Comparison of ENCODE assay signal across 1 cellular context in genomic region chr10:84237199-84238051, GRCh38.
TF ChIP-seq lines count a peak whose summit lies in the region.

No MANE protein-coding gene starts in this region.

TF ChIP-seq in K562, 482 proteins besides CTCF, POLR2A, EP300 and RAD21 (continues in another document):
- TF ChIP-seq, protein P1, sequence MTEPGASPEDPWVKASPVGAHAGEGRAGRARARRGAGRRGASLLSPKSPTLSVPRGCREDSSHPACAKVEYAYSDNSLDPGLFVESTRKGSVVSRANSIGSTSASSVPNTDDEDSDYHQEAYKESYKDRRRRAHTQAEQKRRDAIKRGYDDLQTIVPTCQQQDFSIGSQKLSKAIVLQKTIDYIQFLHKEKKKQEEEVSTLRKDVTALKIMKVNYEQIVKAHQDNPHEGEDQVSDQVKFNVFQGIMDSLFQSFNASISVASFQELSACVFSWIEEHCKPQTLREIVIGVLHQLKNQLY (CRISPR knock-in tag; conservative IDR thresholded peaks at IDR 0.05) = no peak
- TF ChIP-seq SIRT6 (IDR thresholded peaks at IDR 0.05; ENCODE audit: low read depth, low read length) (no peak), ZNF766 (CRISPR knock-in tag; conservative IDR thresholded peaks at IDR 0.05) (no peak), IFI16 (CRISPR knock-in tag; IDR thresholded peaks at IDR 0.05) (no peak), NFRKB (IDR thresholded peaks at IDR 0.05; ENCODE audit: low read depth) (no peak), CREM (IDR thresholded peaks at IDR 0.05; ENCODE audit: low read depth) (no peak), ARID2 (IDR thresholded peaks at IDR 0.05) (no peak), CREBBP (IDR thresholded peaks at IDR 0.05; ENCODE audit: low read depth, low read length) (no peak), BRF1 (IDR thresholded peaks at IDR 0.05; ENCODE audit: borderline replicate concordance, extremely low read depth, insufficient read length) (no peak), U2AF2 (optimal IDR thresholded peaks at IDR 0.05; ENCODE audit: low read depth, low read length) (no peak), HNRNPLL (IDR thresholded peaks at IDR 0.05; ENCODE audit: low read depth, low read length, poor library complexity, severe bottlenecking) (peak; percentile 73), E4F1 (CRISPR knock-in tag; IDR thresholded peaks at IDR 0.05; ENCODE audit: borderline replicate concordance) (no peak), HBP1 (CRISPR knock-in tag; IDR thresholded peaks at IDR 0.05) (no peak), KAT2B (IDR thresholded peaks at IDR 0.05; ENCODE audit: low read depth, low read length) (no peak), HDAC6 (IDR thresholded peaks at IDR 0.05; ENCODE audit: low read depth, low read length) (no peak)
- TF ChIP-seq, protein P2, sequence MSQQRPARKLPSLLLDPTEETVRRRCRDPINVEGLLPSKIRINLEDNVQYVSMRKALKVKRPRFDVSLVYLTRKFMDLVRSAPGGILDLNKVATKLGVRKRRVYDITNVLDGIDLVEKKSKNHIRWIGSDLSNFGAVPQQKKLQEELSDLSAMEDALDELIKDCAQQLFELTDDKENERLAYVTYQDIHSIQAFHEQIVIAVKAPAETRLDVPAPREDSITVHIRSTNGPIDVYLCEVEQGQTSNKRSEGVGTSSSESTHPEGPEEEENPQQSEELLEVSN (IDR thresholded peaks at IDR 0.05; ENCODE audit: borderline replicate concordance in 1 of 2, extremely low read depth in 1 of 2, insufficient read depth in 1 of 2, insufficient read length in 1 of 2, low read depth in 1 of 2, low read length in 1 of 2, poor library complexity in 1 of 2, severe bottlenecking in 1 of 2) = peak; percentile 76 to 97
- TF ChIP-seq, protein P3, sequence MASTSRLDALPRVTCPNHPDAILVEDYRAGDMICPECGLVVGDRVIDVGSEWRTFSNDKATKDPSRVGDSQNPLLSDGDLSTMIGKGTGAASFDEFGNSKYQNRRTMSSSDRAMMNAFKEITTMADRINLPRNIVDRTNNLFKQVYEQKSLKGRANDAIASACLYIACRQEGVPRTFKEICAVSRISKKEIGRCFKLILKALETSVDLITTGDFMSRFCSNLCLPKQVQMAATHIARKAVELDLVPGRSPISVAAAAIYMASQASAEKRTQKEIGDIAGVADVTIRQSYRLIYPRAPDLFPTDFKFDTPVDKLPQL (IDR thresholded peaks at IDR 0.05; ENCODE audit: extremely low read depth, insufficient read length) = no peak
- TF ChIP-seq, protein P4, sequence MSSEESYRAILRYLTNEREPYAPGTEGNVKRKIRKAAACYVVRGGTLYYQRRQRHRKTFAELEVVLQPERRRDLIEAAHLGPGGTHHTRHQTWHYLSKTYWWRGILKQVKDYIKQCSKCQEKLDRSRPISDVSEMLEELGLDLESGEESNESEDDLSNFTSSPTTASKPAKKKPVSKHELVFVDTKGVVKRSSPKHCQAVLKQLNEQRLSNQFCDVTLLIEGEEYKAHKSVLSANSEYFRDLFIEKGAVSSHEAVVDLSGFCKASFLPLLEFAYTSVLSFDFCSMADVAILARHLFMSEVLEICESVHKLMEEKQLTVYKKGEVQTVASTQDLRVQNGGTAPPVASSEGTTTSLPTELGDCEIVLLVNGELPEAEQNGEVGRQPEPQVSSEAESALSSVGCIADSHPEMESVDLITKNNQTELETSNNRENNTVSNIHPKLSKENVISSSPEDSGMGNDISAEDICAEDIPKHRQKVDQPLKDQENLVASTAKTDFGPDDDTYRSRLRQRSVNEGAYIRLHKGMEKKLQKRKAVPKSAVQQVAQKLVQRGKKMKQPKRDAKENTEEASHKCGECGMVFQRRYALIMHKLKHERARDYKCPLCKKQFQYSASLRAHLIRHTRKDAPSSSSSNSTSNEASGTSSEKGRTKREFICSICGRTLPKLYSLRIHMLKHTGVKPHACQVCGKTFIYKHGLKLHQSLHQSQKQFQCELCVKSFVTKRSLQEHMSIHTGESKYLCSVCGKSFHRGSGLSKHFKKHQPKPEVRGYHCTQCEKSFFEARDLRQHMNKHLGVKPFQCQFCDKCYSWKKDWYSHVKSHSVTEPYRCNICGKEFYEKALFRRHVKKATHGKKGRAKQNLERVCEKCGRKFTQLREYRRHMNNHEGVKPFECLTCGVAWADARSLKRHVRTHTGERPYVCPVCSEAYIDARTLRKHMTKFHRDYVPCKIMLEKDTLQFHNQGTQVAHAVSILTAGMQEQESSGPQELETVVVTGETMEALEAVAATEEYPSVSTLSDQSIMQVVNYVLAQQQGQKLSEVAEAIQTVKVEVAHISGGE (CRISPR knock-in tag; IDR thresholded peaks at IDR 0.05) = no peak
- TF ChIP-seq, protein P5, sequence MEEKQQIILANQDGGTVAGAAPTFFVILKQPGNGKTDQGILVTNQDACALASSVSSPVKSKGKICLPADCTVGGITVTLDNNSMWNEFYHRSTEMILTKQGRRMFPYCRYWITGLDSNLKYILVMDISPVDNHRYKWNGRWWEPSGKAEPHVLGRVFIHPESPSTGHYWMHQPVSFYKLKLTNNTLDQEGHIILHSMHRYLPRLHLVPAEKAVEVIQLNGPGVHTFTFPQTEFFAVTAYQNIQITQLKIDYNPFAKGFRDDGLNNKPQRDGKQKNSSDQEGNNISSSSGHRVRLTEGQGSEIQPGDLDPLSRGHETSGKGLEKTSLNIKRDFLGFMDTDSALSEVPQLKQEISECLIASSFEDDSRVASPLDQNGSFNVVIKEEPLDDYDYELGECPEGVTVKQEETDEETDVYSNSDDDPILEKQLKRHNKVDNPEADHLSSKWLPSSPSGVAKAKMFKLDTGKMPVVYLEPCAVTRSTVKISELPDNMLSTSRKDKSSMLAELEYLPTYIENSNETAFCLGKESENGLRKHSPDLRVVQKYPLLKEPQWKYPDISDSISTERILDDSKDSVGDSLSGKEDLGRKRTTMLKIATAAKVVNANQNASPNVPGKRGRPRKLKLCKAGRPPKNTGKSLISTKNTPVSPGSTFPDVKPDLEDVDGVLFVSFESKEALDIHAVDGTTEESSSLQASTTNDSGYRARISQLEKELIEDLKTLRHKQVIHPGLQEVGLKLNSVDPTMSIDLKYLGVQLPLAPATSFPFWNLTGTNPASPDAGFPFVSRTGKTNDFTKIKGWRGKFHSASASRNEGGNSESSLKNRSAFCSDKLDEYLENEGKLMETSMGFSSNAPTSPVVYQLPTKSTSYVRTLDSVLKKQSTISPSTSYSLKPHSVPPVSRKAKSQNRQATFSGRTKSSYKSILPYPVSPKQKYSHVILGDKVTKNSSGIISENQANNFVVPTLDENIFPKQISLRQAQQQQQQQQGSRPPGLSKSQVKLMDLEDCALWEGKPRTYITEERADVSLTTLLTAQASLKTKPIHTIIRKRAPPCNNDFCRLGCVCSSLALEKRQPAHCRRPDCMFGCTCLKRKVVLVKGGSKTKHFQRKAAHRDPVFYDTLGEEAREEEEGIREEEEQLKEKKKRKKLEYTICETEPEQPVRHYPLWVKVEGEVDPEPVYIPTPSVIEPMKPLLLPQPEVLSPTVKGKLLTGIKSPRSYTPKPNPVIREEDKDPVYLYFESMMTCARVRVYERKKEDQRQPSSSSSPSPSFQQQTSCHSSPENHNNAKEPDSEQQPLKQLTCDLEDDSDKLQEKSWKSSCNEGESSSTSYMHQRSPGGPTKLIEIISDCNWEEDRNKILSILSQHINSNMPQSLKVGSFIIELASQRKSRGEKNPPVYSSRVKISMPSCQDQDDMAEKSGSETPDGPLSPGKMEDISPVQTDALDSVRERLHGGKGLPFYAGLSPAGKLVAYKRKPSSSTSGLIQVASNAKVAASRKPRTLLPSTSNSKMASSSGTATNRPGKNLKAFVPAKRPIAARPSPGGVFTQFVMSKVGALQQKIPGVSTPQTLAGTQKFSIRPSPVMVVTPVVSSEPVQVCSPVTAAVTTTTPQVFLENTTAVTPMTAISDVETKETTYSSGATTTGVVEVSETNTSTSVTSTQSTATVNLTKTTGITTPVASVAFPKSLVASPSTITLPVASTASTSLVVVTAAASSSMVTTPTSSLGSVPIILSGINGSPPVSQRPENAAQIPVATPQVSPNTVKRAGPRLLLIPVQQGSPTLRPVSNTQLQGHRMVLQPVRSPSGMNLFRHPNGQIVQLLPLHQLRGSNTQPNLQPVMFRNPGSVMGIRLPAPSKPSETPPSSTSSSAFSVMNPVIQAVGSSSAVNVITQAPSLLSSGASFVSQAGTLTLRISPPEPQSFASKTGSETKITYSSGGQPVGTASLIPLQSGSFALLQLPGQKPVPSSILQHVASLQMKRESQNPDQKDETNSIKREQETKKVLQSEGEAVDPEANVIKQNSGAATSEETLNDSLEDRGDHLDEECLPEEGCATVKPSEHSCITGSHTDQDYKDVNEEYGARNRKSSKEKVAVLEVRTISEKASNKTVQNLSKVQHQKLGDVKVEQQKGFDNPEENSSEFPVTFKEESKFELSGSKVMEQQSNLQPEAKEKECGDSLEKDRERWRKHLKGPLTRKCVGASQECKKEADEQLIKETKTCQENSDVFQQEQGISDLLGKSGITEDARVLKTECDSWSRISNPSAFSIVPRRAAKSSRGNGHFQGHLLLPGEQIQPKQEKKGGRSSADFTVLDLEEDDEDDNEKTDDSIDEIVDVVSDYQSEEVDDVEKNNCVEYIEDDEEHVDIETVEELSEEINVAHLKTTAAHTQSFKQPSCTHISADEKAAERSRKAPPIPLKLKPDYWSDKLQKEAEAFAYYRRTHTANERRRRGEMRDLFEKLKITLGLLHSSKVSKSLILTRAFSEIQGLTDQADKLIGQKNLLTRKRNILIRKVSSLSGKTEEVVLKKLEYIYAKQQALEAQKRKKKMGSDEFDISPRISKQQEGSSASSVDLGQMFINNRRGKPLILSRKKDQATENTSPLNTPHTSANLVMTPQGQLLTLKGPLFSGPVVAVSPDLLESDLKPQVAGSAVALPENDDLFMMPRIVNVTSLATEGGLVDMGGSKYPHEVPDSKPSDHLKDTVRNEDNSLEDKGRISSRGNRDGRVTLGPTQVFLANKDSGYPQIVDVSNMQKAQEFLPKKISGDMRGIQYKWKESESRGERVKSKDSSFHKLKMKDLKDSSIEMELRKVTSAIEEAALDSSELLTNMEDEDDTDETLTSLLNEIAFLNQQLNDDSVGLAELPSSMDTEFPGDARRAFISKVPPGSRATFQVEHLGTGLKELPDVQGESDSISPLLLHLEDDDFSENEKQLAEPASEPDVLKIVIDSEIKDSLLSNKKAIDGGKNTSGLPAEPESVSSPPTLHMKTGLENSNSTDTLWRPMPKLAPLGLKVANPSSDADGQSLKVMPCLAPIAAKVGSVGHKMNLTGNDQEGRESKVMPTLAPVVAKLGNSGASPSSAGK (IDR thresholded peaks at IDR 0.05) = peak; percentile 70
- TF ChIP-seq, protein P6, sequence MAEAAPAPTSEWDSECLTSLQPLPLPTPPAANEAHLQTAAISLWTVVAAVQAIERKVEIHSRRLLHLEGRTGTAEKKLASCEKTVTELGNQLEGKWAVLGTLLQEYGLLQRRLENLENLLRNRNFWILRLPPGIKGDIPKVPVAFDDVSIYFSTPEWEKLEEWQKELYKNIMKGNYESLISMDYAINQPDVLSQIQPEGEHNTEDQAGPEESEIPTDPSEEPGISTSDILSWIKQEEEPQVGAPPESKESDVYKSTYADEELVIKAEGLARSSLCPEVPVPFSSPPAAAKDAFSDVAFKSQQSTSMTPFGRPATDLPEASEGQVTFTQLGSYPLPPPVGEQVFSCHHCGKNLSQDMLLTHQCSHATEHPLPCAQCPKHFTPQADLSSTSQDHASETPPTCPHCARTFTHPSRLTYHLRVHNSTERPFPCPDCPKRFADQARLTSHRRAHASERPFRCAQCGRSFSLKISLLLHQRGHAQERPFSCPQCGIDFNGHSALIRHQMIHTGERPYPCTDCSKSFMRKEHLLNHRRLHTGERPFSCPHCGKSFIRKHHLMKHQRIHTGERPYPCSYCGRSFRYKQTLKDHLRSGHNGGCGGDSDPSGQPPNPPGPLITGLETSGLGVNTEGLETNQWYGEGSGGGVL (CRISPR knock-in tag; IDR thresholded peaks at IDR 0.05) = no peak
- TF ChIP-seq, protein P7, sequence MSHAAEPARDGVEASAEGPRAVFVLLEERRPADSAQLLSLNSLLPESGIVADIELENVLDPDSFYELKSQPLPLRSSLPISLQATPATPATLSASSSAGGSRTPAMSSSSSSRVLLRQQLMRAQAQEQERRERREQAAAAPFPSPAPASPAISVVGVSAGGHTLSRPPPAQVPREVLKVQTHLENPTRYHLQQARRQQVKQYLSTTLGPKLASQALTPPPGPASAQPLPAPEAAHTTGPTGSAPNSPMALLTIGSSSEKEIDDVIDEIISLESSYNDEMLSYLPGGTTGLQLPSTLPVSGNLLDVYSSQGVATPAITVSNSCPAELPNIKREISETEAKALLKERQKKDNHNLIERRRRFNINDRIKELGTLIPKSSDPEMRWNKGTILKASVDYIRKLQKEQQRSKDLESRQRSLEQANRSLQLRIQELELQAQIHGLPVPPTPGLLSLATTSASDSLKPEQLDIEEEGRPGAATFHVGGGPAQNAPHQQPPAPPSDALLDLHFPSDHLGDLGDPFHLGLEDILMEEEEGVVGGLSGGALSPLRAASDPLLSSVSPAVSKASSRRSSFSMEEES (CRISPR knock-in tag; IDR thresholded peaks at IDR 0.05) = no peak
- TF ChIP-seq, protein P8, sequence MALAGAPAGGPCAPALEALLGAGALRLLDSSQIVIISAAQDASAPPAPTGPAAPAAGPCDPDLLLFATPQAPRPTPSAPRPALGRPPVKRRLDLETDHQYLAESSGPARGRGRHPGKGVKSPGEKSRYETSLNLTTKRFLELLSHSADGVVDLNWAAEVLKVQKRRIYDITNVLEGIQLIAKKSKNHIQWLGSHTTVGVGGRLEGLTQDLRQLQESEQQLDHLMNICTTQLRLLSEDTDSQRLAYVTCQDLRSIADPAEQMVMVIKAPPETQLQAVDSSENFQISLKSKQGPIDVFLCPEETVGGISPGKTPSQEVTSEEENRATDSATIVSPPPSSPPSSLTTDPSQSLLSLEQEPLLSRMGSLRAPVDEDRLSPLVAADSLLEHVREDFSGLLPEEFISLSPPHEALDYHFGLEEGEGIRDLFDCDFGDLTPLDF (CRISPR knock-in tag; IDR thresholded peaks at IDR 0.05) = no peak
- TF ChIP-seq, protein P9, sequence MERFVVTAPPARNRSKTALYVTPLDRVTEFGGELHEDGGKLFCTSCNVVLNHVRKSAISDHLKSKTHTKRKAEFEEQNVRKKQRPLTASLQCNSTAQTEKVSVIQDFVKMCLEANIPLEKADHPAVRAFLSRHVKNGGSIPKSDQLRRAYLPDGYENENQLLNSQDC (CRISPR knock-in tag; IDR thresholded peaks at IDR 0.05) = no peak
